In genomic region chr17:55420776-55421178, GRCh38 we compare ENCODE assay signal across 8 cellular contexts. TPM values are rescaled to one million over a fixed set of nuclear protein-coding genes. Genes with fewer than 3 reads are reported as not detected.
DNase-seq lines count a peak whose midpoint lies in the region; ATAC-seq lines count a peak whose summit lies in the region.

No MANE protein-coding gene starts in this region.

- peak; percentile 18 to 52 (median 26) for DNase-seq in CD4-positive, alpha-beta memory T cell
- DNase-seq in activated CD4-positive, alpha-beta T cell treated with anti-CD3 and anti-CD28 coated beads for 1 hour = peak; percentile 16
- DNase-seq in cerebellum (ENCODE audit: low spot score) (peak; percentile 8), left lobe of liver (ENCODE audit: low spot score) (peak; percentile 55), HPDE6-E6E7 (ENCODE audit: extremely low spot score) (no peak)
- peak; percentile 21 to 29 for DNase-seq in stimulated activated CD4-positive, alpha-beta T cell treated with anti-CD3 and anti-CD28 coated beads, Interleukin-2, amount 100 ng/mL, for 48 hours

- H3K9me3 ChIP-seq in CD4-positive, alpha-beta memory T cell (ENCODE audit: control insufficient read depth in 1 of 2, low read length in 2 of 2) = no peaks in the 10 kb centered on the region
- no peaks in the 10 kb centered on the region for H3K9me3 ChIP-seq in HUES6 (ENCODE audit: control insufficient read depth, insufficient read depth, low read depth, low read length)

- ATAC-seq in left lobe of liver (peak; percentile 29), GM18909 (IDR thresholded peaks at IDR 0.05; ENCODE audit: poor library complexity, unreplicated experiment) (no peak)

- peaks cover 33 to 50% (median 37%) of the 10 kb centered on the region in 4 donors for H3K4me1 Mint-ChIP-seq in CD4-positive, alpha-beta memory T cell

- peak overlapping the region; percentile 81 to 97 (median 94) for H3K27ac Mint-ChIP-seq in CD4-positive, alpha-beta memory T cell

- H3K4me1 ChIP-seq in CD4-positive, alpha-beta memory T cell (ENCODE audit: insufficient read depth, low read length) = peaks cover 20% of the 10 kb centered on the region
- H3K4me1 ChIP-seq in HUES6 (ENCODE audit: control insufficient read depth, insufficient read depth, low read length) = peaks cover 12% of the 10 kb centered on the region

- peak overlapping the region; percentile 80 to 81 for H3K4me3 ChIP-seq in CD4-positive, alpha-beta memory T cell (ENCODE audit: low read length in 2 of 2)
- H3K4me3 ChIP-seq in HUES6 (ENCODE audit: low read depth, low read length) = peak overlapping the region; percentile 98

- intact Hi-C loops in CD4-positive, alpha-beta memory T cell (cut with micrococcal nuclease) = loop anchor here (2.0 to 10.0 kb wide), 2 partner anchors 94 to 154 kb away; no protein-coding TSS in a partner anchor

- peak overlapping the region; percentile 86 for H3K9ac ChIP-seq in HUES6 (ENCODE audit: low read length)

- H3K27me3 Mint-ChIP-seq in CD4-positive, alpha-beta memory T cell = peaks cover 17 to 18% of the 10 kb centered on the region in 2 donors

- H3K27me3 ChIP-seq in CD4-positive, alpha-beta memory T cell (ENCODE audit: insufficient read depth, low read length) = peaks cover 12% of the 10 kb centered on the region
- 0 out of 2 replicates have a peak, but pooled peaks cover 3% of the 10 kb centered on the region for H3K27me3 ChIP-seq in HUES6 (ENCODE audit: control insufficient read depth, insufficient read depth, low read length)

- H3K4me3 Mint-ChIP-seq in CD4-positive, alpha-beta memory T cell = peak overlapping the region; percentile 87 to 96 (median 93)

- H3K36me3 Mint-ChIP-seq in CD4-positive, alpha-beta memory T cell = peaks cover 0 to 10% of the 10 kb centered on the region in 2 donors

- no peaks in the 10 kb centered on the region for H3K36me3 ChIP-seq in CD4-positive, alpha-beta memory T cell (ENCODE audit: insufficient read depth, low read length)
- H3K36me3 ChIP-seq in HUES6 (ENCODE audit: control insufficient read depth, insufficient read depth, low read length) = peaks cover 3% of the 10 kb centered on the region; the same call in 1 of the 2 replicates

- H3K27ac ChIP-seq in CD4-positive, alpha-beta memory T cell (ENCODE audit: low read depth, low read length) = peak overlapping the region; percentile 77
- H3K27ac ChIP-seq in HUES6 (ENCODE audit: low read depth, low read length) = 0 out of 2 replicates have a peak overlapping the region, but pooled peaks have one; percentile 83

- CTCF ChIA-PET in CD4-positive, alpha-beta memory T cell (lab: Charles Lee; ENCODE audit: partially characterized antibody) = interaction anchor here (2.5 kb wide), 1 partner anchor 64 kb away, joined by 11 read pairs; no protein-coding TSS in a partner anchor

- POLR2A ChIA-PET in CD4-positive, alpha-beta memory T cell (lab: Charles Lee; ENCODE audit: partially characterized antibody) = interaction anchor here (1.0 to 2.5 kb wide), 5 partner anchors 11 to 183 kb away, joined by 3 to 8 read pairs (median 6); no protein-coding TSS in a partner anchor

- H3K9me3 Mint-ChIP-seq in CD4-positive, alpha-beta memory T cell = no peaks in the 10 kb centered on the region

RNA-seq across cellular contexts. Expression of gene MMD, which starts 0.9 kb away (rescaled TPM):
- total RNA-seq in CD4-positive, alpha-beta memory T cell = 1 to 10 TPM; 4.2 to 9.2 TPM
- 10 to 100 TPM in 1 of 2 donors, 1 to 10 TPM in 1; 9.1 to 20.0 TPM for polyA plus RNA-seq in CD4-positive, alpha-beta memory T cell
- 57.8 TPM for total RNA-seq in cerebellum
- total RNA-seq in left lobe of liver = 4.3 TPM
